Comparison of ENCODE assay signal across 1 cellular context in genomic region chr2:215415218-215415617, GRCh38.
TF ChIP-seq lines count a peak whose summit lies in the region.

No MANE protein-coding gene starts in this region.

TF ChIP-seq in liver, 16 proteins besides CTCF, POLR2A, EP300 and RAD21 (continued from another document):
- TF ChIP-seq REST (IDR thresholded peaks at IDR 0.05), result no peak
- peak; percentile 73 to 77 for TF ChIP-seq HNF4A (conservative IDR thresholded peaks at IDR 0.05)
- peak; percentile 38 for TF ChIP-seq YY1 (IDR thresholded peaks at IDR 0.05)
- TF ChIP-seq GABPA (IDR thresholded peaks at IDR 0.05 in 1 of 2, conservative IDR thresholded peaks at IDR 0.05 in 1 of 2), result no peak
- TF ChIP-seq FOXA2 (IDR thresholded peaks at IDR 0.05), result no peak
- peak; percentile 35 for TF ChIP-seq SP1 (IDR thresholded peaks at IDR 0.05)
- no peak for TF ChIP-seq NR2F2 (IDR thresholded peaks at IDR 0.05)
- peak; percentile 45 to 56 for TF ChIP-seq RXRA (IDR thresholded peaks at IDR 0.05)
- TF ChIP-seq FOXA1 (IDR thresholded peaks at IDR 0.05), result no peak
- peak; percentile 38 for TF ChIP-seq ATF3 (IDR thresholded peaks at IDR 0.05)
